In genomic region chr7:15866753-15867152, GRCh38 we compare ENCODE assay signal across 29 cellular contexts.
"Had no signal": no experiment of that assay in that cellular context is flagged by ENCODE, and none has a peak within 500 bp of the region (broad histone marks: within the 10 kb centered on the region; RNA-seq: fewer than 3 reads in every experiment).

No MANE protein-coding gene starts in this region.

- H3K36me3 ChIP-seq: neutrophil, ovary, right lobe of liver, sigmoid colon, stomach, thoracic aorta, thyroid gland, tibial nerve, upper lobe of left lung, vagina had no signal

- H3K27ac Mint-ChIP-seq: natural killer cell treated with Interleukin-12 subunit alpha and Interleukin-12 subunit beta and Interleukin-15 and Interleukin-18, amount 100 ng/mL, for 72 hours; nephron progenitor cell; progenitor cell of endocrine pancreas; stimulated activated effector memory CD8-positive, alpha-beta T cell treated with anti-CD3 and anti-CD28 coated beads, Interleukin-12 subunit alpha, Interleukin-12 subunit beta, amount 100 ng/mL, for 72 hours; stimulated activated naive B cell treated with anti-CD40 and anti-IgM and Interleukin-4, amounts not matched to agents 10 μg/mL and 1 μg/mL and 100 μg/mL, for 72 hours; stimulated activated naive CD8-positive, alpha-beta T cell treated with anti-CD3 and anti-CD28 coated beads, Interleukin-15, Interleukin-2, amounts not matched to agents 100 ng/mL and 50 ng/mL, for 24 hours had no signal

- DNase-seq: nephron progenitor cell; nucleus accumbens; ovary; posterior cingulate gyrus; psoas muscle; right cardiac atrium; right lobe of liver; sigmoid colon; small intestine; stimulated activated CD4-positive, alpha-beta T cell treated with anti-CD3 and anti-CD28 coated beads, Interleukin-15, amount 100 ng/mL, for 24 hours; stimulated activated CD4-positive, alpha-beta T cell treated with anti-CD3 and anti-CD28 coated beads, Interleukin-2, amount 100 ng/mL, for 24 hours; stimulated activated CD4-positive, alpha-beta T cell treated with anti-CD3 and anti-CD28 coated beads, Interleukin-2, amount 100 ng/mL, for 48 hours; stimulated activated CD4-positive, alpha-beta T cell treated with anti-CD3 and anti-CD28 coated beads, Interleukin-4, amount 100 ng/mL, for 24 hours; stimulated activated naive B cell treated with anti-CD40 and anti-IgM and Interleukin-4, amounts not matched to agents 10 μg/mL and 1 μg/mL and 100 μg/mL, for 72 hours; stimulated activated naive CD4-positive, alpha-beta T cell treated with Interleukin-2 at 50 U/mL for 16 hours; stomach; thyroid gland; trophoblast cell; upper lobe of left lung had no signal

- H3K27me3 Mint-ChIP-seq: natural killer cell treated with Interleukin-12 subunit alpha and Interleukin-12 subunit beta and Interleukin-15 and Interleukin-18, amount 100 ng/mL, for 72 hours; progenitor cell of endocrine pancreas; stimulated activated naive B cell treated with anti-CD40 and anti-IgM and Interleukin-4, amounts not matched to agents 10 μg/mL and 1 μg/mL and 100 μg/mL, for 72 hours; stimulated activated naive CD8-positive, alpha-beta T cell treated with anti-CD3 and anti-CD28 coated beads, Interleukin-15, Interleukin-2, amounts not matched to agents 100 ng/mL and 50 ng/mL, for 24 hours had no signal

- H3K27me3 ChIP-seq: neutrophil, ovary, right lobe of liver, sigmoid colon, stomach, thyroid gland, tibial nerve, upper lobe of left lung, vagina had no signal

- H3K79me2 ChIP-seq: parathyroid adenoma had no signal

- H3K4me3 Mint-ChIP-seq: natural killer cell treated with Interleukin-12 subunit alpha and Interleukin-12 subunit beta and Interleukin-15 and Interleukin-18, amount 100 ng/mL, for 72 hours; nephron progenitor cell; neural crest cell; stimulated activated effector memory CD8-positive, alpha-beta T cell treated with anti-CD3 and anti-CD28 coated beads, Interleukin-12 subunit alpha, Interleukin-12 subunit beta, amount 100 ng/mL, for 72 hours; stimulated activated naive B cell treated with anti-CD40 and anti-IgM and Interleukin-4, amounts not matched to agents 10 μg/mL and 1 μg/mL and 100 μg/mL, for 72 hours; stimulated activated naive CD8-positive, alpha-beta T cell treated with anti-CD3 and anti-CD28 coated beads, Interleukin-15, Interleukin-2, amounts not matched to agents 100 ng/mL and 50 ng/mL, for 24 hours had no signal

- H3K9me3 Mint-ChIP-seq: nephron progenitor cell; neural crest cell; stimulated activated naive CD8-positive, alpha-beta T cell treated with anti-CD3 and anti-CD28 coated beads, Interleukin-15, Interleukin-2, amounts not matched to agents 100 ng/mL and 50 ng/mL, for 24 hours had no signal

- ATAC-seq: natural killer cell treated with Interleukin-12 subunit alpha and Interleukin-12 subunit beta and Interleukin-15 and Interleukin-18, amount 100 ng/mL, for 72 hours; psoas muscle; right cardiac atrium; right lobe of liver; stimulated activated effector memory CD8-positive, alpha-beta T cell treated with anti-CD3 and anti-CD28 coated beads, Interleukin-12 subunit alpha, Interleukin-12 subunit beta, amount 100 ng/mL, for 72 hours; stimulated activated naive B cell treated with anti-CD40 and anti-IgM and Interleukin-4, amounts not matched to agents 10 μg/mL and 1 μg/mL and 100 μg/mL, for 72 hours had no signal

- H3K4me3 ChIP-seq: ovary, psoas muscle, right lobe of liver, sigmoid colon, stomach, thoracic aorta, thyroid gland, tibial nerve, upper lobe of left lung, vagina had no signal

- H3K4me1 ChIP-seq: parathyroid adenoma, psoas muscle, right lobe of liver, stomach, thyroid gland, upper lobe of left lung had no signal

- H2AFZ ChIP-seq: parathyroid adenoma had no signal

- H3K4me1 Mint-ChIP-seq: neural crest cell; stimulated activated effector memory CD8-positive, alpha-beta T cell treated with anti-CD3 and anti-CD28 coated beads, Interleukin-12 subunit alpha, Interleukin-12 subunit beta, amount 100 ng/mL, for 72 hours; stimulated activated naive B cell treated with anti-CD40 and anti-IgM and Interleukin-4, amounts not matched to agents 10 μg/mL and 1 μg/mL and 100 μg/mL, for 72 hours had no signal

- H3K27ac ChIP-seq: neutrophil, ovary, parathyroid adenoma, psoas muscle, right lobe of liver, sigmoid colon, stomach, thoracic aorta, thyroid gland, tibial nerve, upper lobe of left lung, vagina had no signal

- H3K36me3 Mint-ChIP-seq: natural killer cell treated with Interleukin-12 subunit alpha and Interleukin-12 subunit beta and Interleukin-15 and Interleukin-18, amount 100 ng/mL, for 72 hours; stimulated activated effector memory CD8-positive, alpha-beta T cell treated with anti-CD3 and anti-CD28 coated beads, Interleukin-12 subunit alpha, Interleukin-12 subunit beta, amount 100 ng/mL, for 72 hours; stimulated activated naive B cell treated with anti-CD40 and anti-IgM and Interleukin-4, amounts not matched to agents 10 μg/mL and 1 μg/mL and 100 μg/mL, for 72 hours had no signal
